ENCODE assay signal across 25 cellular contexts in genomic region chr6:17890309-17890708, GRCh38.
A peak's percentile ranks its signal among the peaks of the same experiment; 100 is the strongest.
DNase-seq lines count a peak whose midpoint lies in the region; ATAC-seq and TF ChIP-seq lines count a peak whose summit lies in the region.
"Had no signal": no experiment of that assay in that cellular context is flagged by ENCODE, and none has a peak within 500 bp of the region (broad histone marks: within the 10 kb centered on the region; RNA-seq: fewer than 3 reads in every experiment).

No MANE protein-coding gene starts in this region.

- ATAC-seq in WTC11 (0 out of 2 replicates have a peak, but pooled peaks have one; percentile 28), HG02678 (IDR thresholded peaks at IDR 0.05; ENCODE audit: unreplicated experiment) (no peak)
- ATAC-seq: GM12878 had no signal

- peaks cover 16% of the 10 kb centered on the region for H3K36me3 Mint-ChIP-seq in WTC11
- H3K36me3 Mint-ChIP-seq: CD4-positive, CD25-positive, alpha-beta regulatory T cell; CD8-positive, alpha-beta memory T cell had no signal

- no peak for TF ChIP-seq CTCF in WTC11 (IDR thresholded peaks at IDR 0.05)

- peaks cover 14% of the 10 kb centered on the region for H3K36me3 ChIP-seq in BLaER1
- peaks cover 15 to 39% (median 21%) of the 10 kb centered on the region in 11 experiments for H3K36me3 ChIP-seq in BLaER1 treated with 17β-estradiol and CSF1 and Interleukin-3, amounts not matched to agents 10 nM and 100 nM
- H3K36me3 ChIP-seq: BE2C had no signal

- H3K4me2 ChIP-seq in BLaER1: peak overlapping the region; percentile 7
- H3K4me2 ChIP-seq in BLaER1 treated with 17β-estradiol and CSF1 and Interleukin-3, amounts not matched to agents 10 nM and 100 nM: peak overlapping the region in 8 of 11 experiments; percentile 1 to 37 (median 23); a peak in 9 of 22 replicates

- H3K27ac ChIP-seq in BLaER1: no peak overlapping the region
- H3K27ac ChIP-seq in BLaER1 treated with 17β-estradiol and CSF1 and Interleukin-3, amounts not matched to agents 10 nM and 100 nM: no peak overlapping the region

- H3K27ac Mint-ChIP-seq in WTC11: no peak overlapping the region
- H3K27ac Mint-ChIP-seq: CD4-positive, alpha-beta memory T cell; CD4-positive, CD25-positive, alpha-beta regulatory T cell; CD8-positive, alpha-beta memory T cell had no signal

- no peaks in the 10 kb centered on the region for H3K27me3 ChIP-seq in BLaER1
- no peaks in the 10 kb centered on the region for H3K27me3 ChIP-seq in BLaER1 treated with 17β-estradiol and CSF1 and Interleukin-3, amounts not matched to agents 10 nM and 100 nM
- H3K27me3 ChIP-seq: BE2C had no signal

- DNase-seq in NCI-H748 (lab: John Stamatoyannopoulos, UW; ENCODE audit: unreplicated experiment): peak; percentile 10
- no peak for DNase-seq in NCI-H748 treated with DMSO at 0.1 percent for 48 hours (lab: John Stamatoyannopoulos, UW)
- no peak for DNase-seq in WTC11 (ENCODE audit: low spot score)
- DNase-seq in NCI-H1105 (lab: John Stamatoyannopoulos, UW): no peak
- no peak for DNase-seq in cortex of kidney (lab: John Stamatoyannopoulos, UW)
- DNase-seq: 8988T; ACHN; BE2C; C1 segment of cervical spinal cord; CD4-positive, alpha-beta memory T cell; CD4-positive, CD25-positive, alpha-beta regulatory T cell; CD8-positive, alpha-beta memory T cell; COR-L47; DMS 273 treated with DMSO at 0.1 percent for 48 hours; DMS153; DMS53; DMS79; DND-41; EL; GDM1 had no signal

- H3K9me3 Mint-ChIP-seq in WTC11: peaks cover 13% of the 10 kb centered on the region

- no peak overlapping the region for H3K4me3 ChIP-seq in BLaER1
- no peak overlapping the region for H3K4me3 ChIP-seq in BLaER1 treated with 17β-estradiol and CSF1 and Interleukin-3, amounts not matched to agents 10 nM and 100 nM
- H3K4me3 ChIP-seq: GM12878 had no signal

- CTCF ChIA-PET in WTC11 (lab: Charles Lee): no interaction called here

- H3K4me3 Mint-ChIP-seq in WTC11: no peak overlapping the region
- H3K4me3 Mint-ChIP-seq: CD14-positive monocyte; CD4-positive, alpha-beta memory T cell; CD4-positive, CD25-positive, alpha-beta regulatory T cell; CD8-positive, alpha-beta memory T cell had no signal

- POLR2A ChIA-PET in WTC11 (lab: Charles Lee): interaction anchor here (0.5 kb wide), 1 partner anchor 416 kb away, joined by 3 read pairs; no protein-coding TSS in a partner anchor

- no peaks in the 10 kb centered on the region for H3K27me3 Mint-ChIP-seq in WTC11 (ENCODE audit: low read depth)

- no peaks in the 10 kb centered on the region for H4K20me1 ChIP-seq in BLaER1
- H4K20me1 ChIP-seq in BLaER1 treated with 17β-estradiol and CSF1 and Interleukin-3, amounts not matched to agents 10 nM and 100 nM: peaks cover 0 to 7% (median 0%) of the 10 kb centered on the region in 11 experiments; a peak in 2 of 22 replicates

- peaks cover 9% of the 10 kb centered on the region for H3K4me1 Mint-ChIP-seq in WTC11

- H3K4me1 ChIP-seq in BLaER1: peaks cover 29% of the 10 kb centered on the region
- peaks cover 28 to 56% (median 43%) of the 10 kb centered on the region in 10 experiments for H3K4me1 ChIP-seq in BLaER1 treated with 17β-estradiol and CSF1 and Interleukin-3, amounts not matched to agents 10 nM and 100 nM
- H3K4me1 ChIP-seq: BE2C had no signal

- H3K9ac ChIP-seq in BLaER1: no peak overlapping the region
- H3K9ac ChIP-seq in BLaER1 treated with 17β-estradiol and CSF1 and Interleukin-3, amounts not matched to agents 10 nM and 100 nM: no peak overlapping the region

- H3K9me3 ChIP-seq in BLaER1: peaks cover 21% of the 10 kb centered on the region
- peaks cover 17 to 33% (median 25%) of the 10 kb centered on the region in 11 experiments for H3K9me3 ChIP-seq in BLaER1 treated with 17β-estradiol and CSF1 and Interleukin-3, amounts not matched to agents 10 nM and 100 nM (replicated peaks in 1 of 11)
- H3K9me3 ChIP-seq: BE2C had no signal

TF ChIP-seq in WTC11, 78 proteins besides CTCF, POLR2A, EP300 and RAD21:
- TF ChIP-seq ZNF423 (CRISPR knock-in tag; IDR thresholded peaks at IDR 0.05): no peak
- no peak for TF ChIP-seq RELA (CRISPR knock-in tag; IDR thresholded peaks at IDR 0.05; ENCODE audit: borderline replicate concordance)
- no peak for TF ChIP-seq NFYB (CRISPR knock-in tag; conservative IDR thresholded peaks at IDR 0.05; ENCODE audit: low read depth)
- TF ChIP-seq, protein P1, sequence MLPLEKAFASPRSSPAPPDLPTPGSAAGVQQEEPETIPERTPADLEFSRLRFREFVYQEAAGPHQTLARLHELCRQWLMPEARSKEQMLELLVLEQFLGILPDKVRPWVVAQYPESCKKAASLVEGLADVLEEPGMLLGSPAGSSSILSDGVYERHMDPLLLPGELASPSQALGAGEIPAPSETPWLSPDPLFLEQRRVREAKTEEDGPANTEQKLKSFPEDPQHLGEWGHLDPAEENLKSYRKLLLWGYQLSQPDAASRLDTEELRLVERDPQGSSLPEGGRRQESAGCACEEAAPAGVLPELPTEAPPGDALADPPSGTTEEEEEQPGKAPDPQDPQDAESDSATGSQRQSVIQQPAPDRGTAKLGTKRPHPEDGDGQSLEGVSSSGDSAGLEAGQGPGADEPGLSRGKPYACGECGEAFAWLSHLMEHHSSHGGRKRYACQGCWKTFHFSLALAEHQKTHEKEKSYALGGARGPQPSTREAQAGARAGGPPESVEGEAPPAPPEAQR (CRISPR knock-in tag; IDR thresholded peaks at IDR 0.05): no peak
- no peak for TF ChIP-seq ZNF232 (CRISPR knock-in tag; IDR thresholded peaks at IDR 0.05)
- no peak for TF ChIP-seq ZNF263 (CRISPR knock-in tag; IDR thresholded peaks at IDR 0.05; ENCODE audit: low read depth)
- TF ChIP-seq, protein P2, sequence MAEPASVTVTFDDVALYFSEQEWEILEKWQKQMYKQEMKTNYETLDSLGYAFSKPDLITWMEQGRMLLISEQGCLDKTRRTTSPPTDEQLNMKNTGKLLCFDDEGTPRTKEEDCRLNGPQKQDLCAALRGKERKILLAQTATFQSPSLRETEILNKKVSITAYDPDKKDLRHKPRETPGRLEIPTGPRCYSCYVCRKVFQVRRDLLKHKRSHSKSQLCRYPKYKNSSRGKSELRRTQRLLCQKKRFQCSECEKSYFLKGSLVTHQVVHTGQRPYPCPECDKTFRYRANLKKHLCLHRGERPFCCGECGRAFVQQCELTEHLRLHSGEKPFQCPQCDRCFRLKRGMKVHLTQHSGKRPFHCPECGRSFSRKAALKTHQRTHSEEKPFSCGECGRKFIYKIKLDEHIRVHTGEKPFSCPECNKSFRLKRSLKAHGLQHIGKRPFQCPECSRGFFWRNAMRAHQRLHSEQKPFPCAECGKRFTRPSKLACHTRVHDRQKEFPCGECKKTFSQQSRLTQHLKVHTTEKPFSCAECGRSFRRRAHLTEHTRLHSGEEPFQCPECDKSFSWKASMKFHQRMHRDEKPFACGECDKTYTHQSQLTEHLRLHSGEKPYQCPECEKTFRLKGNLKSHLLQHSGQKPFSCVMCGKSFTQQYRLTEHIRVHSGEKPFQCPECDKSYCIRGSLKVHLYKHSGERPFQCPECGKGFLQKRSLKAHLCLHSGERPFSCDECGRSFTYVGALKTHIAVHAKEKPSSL (CRISPR knock-in tag; conservative IDR thresholded peaks at IDR 0.05): no peak
- no peak for TF ChIP-seq TP53 (CRISPR knock-in tag; IDR thresholded peaks at IDR 0.05)
- TF ChIP-seq, protein P3, sequence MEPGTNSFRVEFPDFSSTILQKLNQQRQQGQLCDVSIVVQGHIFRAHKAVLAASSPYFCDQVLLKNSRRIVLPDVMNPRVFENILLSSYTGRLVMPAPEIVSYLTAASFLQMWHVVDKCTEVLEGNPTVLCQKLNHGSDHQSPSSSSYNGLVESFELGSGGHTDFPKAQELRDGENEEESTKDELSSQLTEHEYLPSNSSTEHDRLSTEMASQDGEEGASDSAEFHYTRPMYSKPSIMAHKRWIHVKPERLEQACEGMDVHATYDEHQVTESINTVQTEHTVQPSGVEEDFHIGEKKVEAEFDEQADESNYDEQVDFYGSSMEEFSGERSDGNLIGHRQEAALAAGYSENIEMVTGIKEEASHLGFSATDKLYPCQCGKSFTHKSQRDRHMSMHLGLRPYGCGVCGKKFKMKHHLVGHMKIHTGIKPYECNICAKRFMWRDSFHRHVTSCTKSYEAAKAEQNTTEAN (CRISPR knock-in tag; IDR thresholded peaks at IDR 0.05): no peak
- TF ChIP-seq HMGA2 (CRISPR knock-in tag; IDR thresholded peaks at IDR 0.05): no peak
